8 cellular contexts compared by ENCODE assay signal in the genomic region with DNA sequence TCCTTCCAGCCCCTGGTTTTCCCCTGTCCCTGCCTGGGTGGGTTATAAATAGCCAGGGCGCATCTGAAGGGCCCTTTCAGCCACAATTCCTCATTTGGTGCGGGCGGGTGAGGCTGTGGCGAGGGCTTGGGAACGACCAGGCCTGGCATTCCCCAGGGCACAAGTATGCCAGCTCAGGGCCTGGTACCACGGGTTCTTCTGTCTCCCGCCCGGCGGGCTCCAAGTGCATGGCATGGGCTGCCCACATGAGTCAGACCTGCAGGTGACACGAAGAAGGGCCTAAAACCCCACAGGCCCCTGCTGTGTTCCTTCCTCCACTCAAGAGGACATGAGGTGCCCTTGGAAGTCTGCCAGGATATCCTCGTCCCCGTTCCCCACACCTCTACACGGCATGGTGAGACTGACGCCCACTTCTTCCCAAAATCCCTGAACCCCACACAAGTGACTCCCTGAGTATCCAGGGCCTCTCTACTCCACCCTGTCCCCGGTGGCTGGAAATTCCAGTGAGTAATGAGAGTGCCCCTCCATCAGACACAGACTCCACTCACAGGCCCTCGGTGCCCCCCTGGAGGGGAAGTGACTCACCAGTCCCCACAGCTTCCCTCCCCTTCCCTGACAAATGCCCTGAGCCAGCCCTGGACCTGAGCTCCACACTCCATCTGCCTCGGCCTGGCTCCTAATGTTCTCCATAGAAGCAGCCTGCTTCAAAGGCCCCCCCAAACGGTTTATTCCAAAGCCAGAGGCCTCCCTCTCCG.
DNase-seq lines count a peak whose midpoint lies in the region; ATAC-seq and TF ChIP-seq lines count a peak whose summit lies in the region.

No MANE protein-coding gene starts in this region.

- CTCF ChIA-PET in MCF 10A (lab: Yijun Ruan, JAX), result interaction anchor here (1.0 to 1.1 kb wide), 4 partner anchors 36 to 55 kb away, joined by 3 to 4 read pairs (median 3); no protein-coding TSS in a partner anchor

- peak overlapping the region; percentile 91 for H3K27ac Mint-ChIP-seq in MCF 10A (ENCODE audit: low read depth, unreplicated experiment)

- peaks cover 44% of the 10 kb centered on the region for H3K4me1 Mint-ChIP-seq in MCF 10A (ENCODE audit: insufficient read depth, unreplicated experiment)

- H3K4me1 ChIP-seq in stomach, result peaks cover 56 to 81% (median 78%) of the 10 kb centered on the region in 4 donors

- 43 to 69% (median 56%) methylated on average over 13 to 19 of the region's 19 CpGs for WGBS in stomach, 5 donors

- H3K9me3 Mint-ChIP-seq in MCF 10A (ENCODE audit: unreplicated experiment), result no peaks in the 10 kb centered on the region

- no peaks in the 10 kb centered on the region for H3K27me3 ChIP-seq in stomach

- peak; percentile 2 for DNase-seq in NK-92 treated with Interleukin-12 subunit alpha and Interleukin-12 subunit beta, amount 100 ng/mL, for 24 hours (lab: John Stamatoyannopoulos, UW)
- DNase-seq in NK-92 (lab: John Stamatoyannopoulos, UW; ENCODE audit: unreplicated experiment), result no peak
- DNase-seq in NCI-H69 (lab: John Stamatoyannopoulos, UW), result peak; percentile 85
- DNase-seq in MCF 10A (ENCODE audit: unreplicated experiment), result peak; percentile 94
- DNase-seq in left kidney (ENCODE audit: low read depth, low spot score), result peak; percentile 82
- no peak for DNase-seq in stomach

- ATAC-seq in GM18867 (IDR thresholded peaks at IDR 0.05; ENCODE audit: unreplicated experiment) (no peak), GM21367 (IDR thresholded peaks at IDR 0.05; ENCODE audit: unreplicated experiment) (no peak)

- no TSS peak for BruUV-seq in MCF 10A (replicated peaks; lab: Mats Ljungman, UMichigan)

- no peaks in the 10 kb centered on the region for H3K9me3 ChIP-seq in stomach

- POLR2A ChIA-PET in MCF 10A (lab: Yijun Ruan, JAX), result interaction anchor here (0.6 to 0.9 kb wide), 3 partner anchors 13 to 227 kb away, joined by 3 to 7 read pairs (median 3); no protein-coding TSS in a partner anchor

- peak overlapping the region; percentile 46 to 96 (median 95) for H3K27ac ChIP-seq in stomach

- H3K36me3 Mint-ChIP-seq in MCF 10A (ENCODE audit: insufficient read depth, unreplicated experiment), result no peaks in the 10 kb centered on the region

- peak overlapping the region; percentile 80 for H3K4me3 Mint-ChIP-seq in MCF 10A (ENCODE audit: unreplicated experiment)

- H3K4me3 ChIP-seq in stomach, result no peak overlapping the region

- no peaks in the 10 kb centered on the region for H3K27me3 Mint-ChIP-seq in MCF 10A (ENCODE audit: insufficient read depth, unreplicated experiment)

- TF ChIP-seq POLR2A in stomach (IDR thresholded peaks at IDR 0.05), result no peak

- intact Hi-C loops in MCF 10A (cut with micrococcal nuclease) (loop anchor here (2.0 kb wide), 1 partner anchor 50 kb away; no protein-coding TSS in a partner anchor), stomach (cut with DNase I; ENCODE audit: low total_unique reads) (no loop called here)

- no peaks in the 10 kb centered on the region for H3K36me3 ChIP-seq in stomach

- TF ChIP-seq CTCF in MCF 10A (IDR thresholded peaks at IDR 0.05; ENCODE audit: unreplicated experiment), result no peak
- TF ChIP-seq CTCF in stomach (IDR thresholded peaks at IDR 0.05), result no peak

- no peak for TF ChIP-seq EP300 in stomach (IDR thresholded peaks at IDR 0.05)

Comparison
In these comparisons a context has a peak if more than half of its experiments do, and no peak if none do; other contexts are left out.
1. DNase-seq: peak in NK-92 treated with Interleukin-12 subunit alpha and Interleukin-12 subunit beta, amount 100 ng/mL, for 24 hours (single experiment), NCI-H69 (single experiment), MCF 10A (single experiment) and left kidney (single experiment); none in NK-92 (single experiment) and stomach (single experiment).